Comparison of ENCODE assay signal across 1 cellular context in genomic region chr14:38175658-38176057, GRCh38.
TF ChIP-seq lines count a peak whose summit lies in the region.

No MANE protein-coding gene starts in this region.

TF ChIP-seq in GM12878, 131 proteins besides CTCF, POLR2A, EP300 and RAD21:
- no peak for TF ChIP-seq ZSCAN29 (IDR thresholded peaks at IDR 0.05)
- 0 out of 2 replicates have a peak, but pooled peaks have one; percentile 29 for TF ChIP-seq MTA2 (IDR thresholded peaks at IDR 0.05; ENCODE audit: low read depth)
- no peak for TF ChIP-seq ASH2L (IDR thresholded peaks at IDR 0.05; ENCODE audit: borderline replicate concordance, low read depth)
- TF ChIP-seq WRNIP1 (IDR thresholded peaks at IDR 0.05; ENCODE audit: borderline replicate concordance, low read depth, low read length), result no peak
- peak in 1 of 2 experiments; percentile 24; a peak in 1 of 4 replicates for TF ChIP-seq IKZF2 (IDR thresholded peaks at IDR 0.05)
